ENCODE assay signal across 27 cellular contexts in the genomic region with DNA sequence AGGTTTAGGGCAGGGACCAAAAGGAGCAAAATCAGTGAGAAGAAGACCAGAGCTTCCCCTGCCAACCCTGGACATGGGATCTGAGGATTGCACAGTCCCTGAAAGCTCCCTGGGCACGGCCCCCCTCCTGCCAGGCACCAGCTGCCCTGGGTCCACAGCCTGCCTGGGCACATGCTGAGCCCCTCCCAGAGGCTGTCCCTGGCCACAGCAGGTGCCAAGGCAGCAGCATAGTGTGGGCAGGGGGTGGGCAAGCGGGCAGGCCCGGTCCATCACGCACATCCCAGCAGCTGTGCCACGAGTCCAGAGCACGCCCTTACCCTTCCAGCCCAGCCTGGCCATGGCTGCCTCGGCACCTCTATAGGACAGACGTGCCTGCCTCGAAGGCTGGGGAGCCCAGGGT. TPM values are rescaled to one million over a fixed set of nuclear protein-coding genes. Genes with fewer than 3 reads are reported as not detected.
A peak's percentile ranks its signal among the peaks of the same experiment; 100 is the strongest.
DNase-seq lines count a peak whose midpoint lies in the region; ATAC-seq and TF ChIP-seq lines count a peak whose summit lies in the region.
"Had no signal": no experiment of that assay in that cellular context is flagged by ENCODE, and none has a peak within 500 bp of the region (broad histone marks: within the 10 kb centered on the region; RNA-seq: fewer than 3 reads in every experiment).

No MANE protein-coding gene starts in this region.

- TF ChIP-seq CTCF in left ventricle myocardium inferior (IDR thresholded peaks at IDR 0.05; ENCODE audit: borderline replicate concordance) (no peak), A673 (conservative IDR thresholded peaks at IDR 0.05; ENCODE audit: low read depth, low read length) (no peak), sigmoid colon (IDR thresholded peaks at IDR 0.05) (no peak)

- POLR2A ChIA-PET in A673 (lab: Charles Lee; ENCODE audit: low non-redundant PET) = no interaction called here

- no peaks in the 10 kb centered on the region for H3K9me3 ChIP-seq in left ventricle myocardium inferior (replicated peaks)
- no peaks in the 10 kb centered on the region for H3K9me3 ChIP-seq in iPS-15b (ENCODE audit: control insufficient read depth, insufficient read depth, low read length)
- no peaks in the 10 kb centered on the region for H3K9me3 ChIP-seq in A673 (ENCODE audit: low read depth, low read length, poor library complexity, severe bottlenecking)
- no peaks in the 10 kb centered on the region for H3K9me3 ChIP-seq in sigmoid colon
- H3K9me3 ChIP-seq: esophagus squamous epithelium, gastroesophageal sphincter, ovary, vagina had no signal

- intact Hi-C loops in left ventricle myocardium inferior (cut with micrococcal nuclease) (no loop called here), Right ventricle myocardium inferior (cut with DNase I) (no loop called here), A673 (cut with micrococcal nuclease; ENCODE audit: unreplicated experiment) (no loop called here), sigmoid colon (cut with DNase I) (no loop called here)

- no peaks in the 10 kb centered on the region for H3K36me3 Mint-ChIP-seq in stimulated activated naive B cell treated with anti-CD40 and anti-IgM and Interleukin-4, amounts not matched to agents 10 μg/mL and 1 μg/mL and 100 μg/mL, for 72 hours
- H3K36me3 Mint-ChIP-seq: activated naive CD4-positive, alpha-beta T cell treated with anti-CD3 and anti-CD28 coated beads, Interleukin-2, amount 50 U/mL, for 72 hours; naive thymus-derived CD8-positive, alpha-beta T cell had no signal

- no peak for TF ChIP-seq EP300 in sigmoid colon (IDR thresholded peaks at IDR 0.05)

- no TSS peak for BruUV-seq in A673 (replicated peaks; lab: Mats Ljungman, UMichigan)

- no peak overlapping the region for H3K4me3 Mint-ChIP-seq in stimulated activated naive B cell treated with anti-CD40 and anti-IgM and Interleukin-4, amounts not matched to agents 10 μg/mL and 1 μg/mL and 100 μg/mL, for 72 hours
- H3K4me3 Mint-ChIP-seq: activated T-helper 1 cell treated with anti-CD3 and anti-CD28 coated beads, Interleukin-12 subunit alpha, Interleukin-12 subunit beta, Interleukin-2, Interleukin-4 antibody, amounts not matched to agents 30 ng/mL and 10 ng/mL and 1 ng/mL, durations not matched to agents 14 hours and 24 hours and 36 hours; effector memory CD8-positive, alpha-beta T cell; naive thymus-derived CD8-positive, alpha-beta T cell had no signal

- H3K27ac ChIP-seq in left ventricle myocardium inferior (replicated peaks) = peak overlapping the region; percentile 56
- no peak overlapping the region for H3K27ac ChIP-seq in A673 (ENCODE audit: low read depth, low read length, poor library complexity, severe bottlenecking)
- no peak overlapping the region for H3K27ac ChIP-seq in sigmoid colon
- H3K27ac ChIP-seq: ovary, vagina had no signal

- no peak overlapping the region for H3K9ac ChIP-seq in iPS-15b (ENCODE audit: low read depth, low read length)

- no peaks in the 10 kb centered on the region for H3K9me3 Mint-ChIP-seq in stimulated activated naive B cell treated with anti-CD40 and anti-IgM and Interleukin-4, amounts not matched to agents 10 μg/mL and 1 μg/mL and 100 μg/mL, for 72 hours
- H3K9me3 Mint-ChIP-seq: activated naive CD4-positive, alpha-beta T cell treated with anti-CD3 and anti-CD28 coated beads, Interleukin-2, amount 50 U/mL, for 72 hours; activated T-helper 1 cell treated with anti-CD3 and anti-CD28 coated beads, Interleukin-12 subunit alpha, Interleukin-12 subunit beta, Interleukin-2, Interleukin-4 antibody, amounts not matched to agents 30 ng/mL and 10 ng/mL and 1 ng/mL, durations not matched to agents 14 hours and 24 hours and 36 hours; effector memory CD8-positive, alpha-beta T cell; naive thymus-derived CD8-positive, alpha-beta T cell had no signal

- 47 to 79% methylated on average over 9 of the region's 9 CpGs for WGBS in sigmoid colon, 2 donors

- H3K4me1 Mint-ChIP-seq in stimulated activated naive B cell treated with anti-CD40 and anti-IgM and Interleukin-4, amounts not matched to agents 10 μg/mL and 1 μg/mL and 100 μg/mL, for 72 hours = peaks cover 14 to 16% of the 10 kb centered on the region in 2 donors

- DNase-seq in left ventricle myocardium inferior (no peak), Right ventricle myocardium inferior (ENCODE audit: missing footprints) (no peak), NCI-H774 (lab: John Stamatoyannopoulos, UW) (peak; percentile 10), A673 (ENCODE audit: low spot score) (no peak), sigmoid colon (no peak)
- no peak for DNase-seq in stimulated activated naive B cell treated with anti-CD40 and anti-IgM and Interleukin-4, amounts not matched to agents 10 μg/mL and 1 μg/mL and 100 μg/mL, for 72 hours
- DNase-seq: effector memory CD8-positive, alpha-beta T cell; esophagus squamous epithelium; Karpas-422; left colon; naive thymus-derived CD8-positive, alpha-beta T cell; NCI-H1930; NCI-H446; NK-92 treated with Interleukin-12 subunit alpha and Interleukin-12 subunit beta, amount 100 ng/mL, for 24 hours had no signal

- CTCF ChIA-PET in A673 (lab: Charles Lee) = no interaction called here

- H3K27me3 ChIP-seq in left ventricle myocardium inferior (ENCODE audit: low read depth) (no peaks in the 10 kb centered on the region), iPS-15b (ENCODE audit: control insufficient read depth, insufficient read depth, low read length) (peaks cover 3% of the 10 kb centered on the region), A673 (replicated peaks; ENCODE audit: insufficient read depth, low read depth, low read length, poor library complexity) (no peaks in the 10 kb centered on the region), sigmoid colon (peaks cover 0 to 7% (median 0%) of the 10 kb centered on the region in 3 donors)
- H3K27me3 ChIP-seq: ovary, vagina had no signal

- ATAC-seq in Right ventricle myocardium inferior (no peak), HG02642 (IDR thresholded peaks at IDR 0.05; ENCODE audit: poor library complexity, unreplicated experiment) (no peak)
- no peak for ATAC-seq in stimulated activated naive B cell treated with anti-CD40 and anti-IgM and Interleukin-4, amounts not matched to agents 10 μg/mL and 1 μg/mL and 100 μg/mL, for 72 hours (replicated peaks)
- ATAC-seq: activated naive CD4-positive, alpha-beta T cell treated with anti-CD3 and anti-CD28 coated beads, Interleukin-2, amount 50 U/mL, for 72 hours; effector memory CD8-positive, alpha-beta T cell; gastroesophageal sphincter; left colon; naive thymus-derived CD8-positive, alpha-beta T cell; sciatic nerve had no signal

- H3K4me3 ChIP-seq in left ventricle myocardium inferior = peak overlapping the region; percentile 2
- peak overlapping the region; percentile 78 for H3K4me3 ChIP-seq in iPS-15b (ENCODE audit: low read depth, low read length)
- no peak overlapping the region for H3K4me3 ChIP-seq in A673 (ENCODE audit: low read depth, low read length, poor library complexity, severe bottlenecking)
- H3K4me3 ChIP-seq in sigmoid colon = no peak overlapping the region
- H3K4me3 ChIP-seq: esophagus squamous epithelium, gastroesophageal sphincter, ovary, vagina had no signal

- H3K36me3 ChIP-seq in left ventricle myocardium inferior (no peaks in the 10 kb centered on the region), iPS-15b (ENCODE audit: control insufficient read depth, insufficient read depth, low read length) (peaks cover 4% of the 10 kb centered on the region), A673 (ENCODE audit: insufficient read depth, low read length, poor library complexity, severe bottlenecking) (no peaks in the 10 kb centered on the region), sigmoid colon (no peaks in the 10 kb centered on the region)
- H3K36me3 ChIP-seq: esophagus squamous epithelium, gastroesophageal sphincter, ovary, vagina had no signal

- peaks cover 51% of the 10 kb centered on the region for H3K4me1 ChIP-seq in left ventricle myocardium inferior
- peaks cover 6% of the 10 kb centered on the region for H3K4me1 ChIP-seq in iPS-15b (ENCODE audit: control insufficient read depth, insufficient read depth, low read length)
- no peaks in the 10 kb centered on the region for H3K4me1 ChIP-seq in A673 (ENCODE audit: insufficient read depth, low read length, poor library complexity, severe bottlenecking)
- peaks cover 0 to 10% (median 2%) of the 10 kb centered on the region in 4 donors for H3K4me1 ChIP-seq in sigmoid colon

- H3K27ac Mint-ChIP-seq in stimulated activated naive B cell treated with anti-CD40 and anti-IgM and Interleukin-4, amounts not matched to agents 10 μg/mL and 1 μg/mL and 100 μg/mL, for 72 hours = peak overlapping the region; percentile 39
- H3K27ac Mint-ChIP-seq: activated naive CD4-positive, alpha-beta T cell treated with anti-CD3 and anti-CD28 coated beads, Interleukin-2, amount 50 U/mL, for 72 hours; activated T-helper 1 cell treated with anti-CD3 and anti-CD28 coated beads, Interleukin-12 subunit alpha, Interleukin-12 subunit beta, Interleukin-2, Interleukin-4 antibody, amounts not matched to agents 30 ng/mL and 10 ng/mL and 1 ng/mL, durations not matched to agents 14 hours and 24 hours and 36 hours had no signal

- TF ChIP-seq POLR2A in sigmoid colon (IDR thresholded peaks at IDR 0.05) = no peak

- H3K27me3 Mint-ChIP-seq in stimulated activated naive B cell treated with anti-CD40 and anti-IgM and Interleukin-4, amounts not matched to agents 10 μg/mL and 1 μg/mL and 100 μg/mL, for 72 hours = no peaks in the 10 kb centered on the region
- H3K27me3 Mint-ChIP-seq: effector memory CD8-positive, alpha-beta T cell; naive thymus-derived CD8-positive, alpha-beta T cell had no signal

RNA-seq across cellular contexts. Expression of a gene that starts 12.7 kb away (rescaled TPM):
- total RNA-seq in left ventricle myocardium inferior (1.2 TPM), Right ventricle myocardium inferior (0.32 TPM), A673 (2021) (0.56 and 0.79 TPM in 2 replicates), sigmoid colon (1 to 10 TPM in 2 of 4 donors, under 1 TPM in 2; 0.68 to 4.2 (median 1.0) TPM)
- polyA plus RNA-seq in sigmoid colon = under 1 TPM in 2 of 3 donors, not detected in 1; 0.23 to 0.52 TPM
- total RNA-seq: SK-MEL-5 had no signal
- polyA plus RNA-seq: naive thymus-derived CD8-positive, alpha-beta T cell had no signal

RNA-seq across cellular contexts. Expression of a gene that starts 27.9 kb away (rescaled TPM):
- total RNA-seq in left ventricle myocardium inferior (4.6 TPM), Right ventricle myocardium inferior (6.9 TPM), A673 (2021) (0.39 and 0.72 TPM in 2 replicates), sigmoid colon (1 to 10 TPM in 2 of 4 donors, under 1 TPM in 2; 0.66 to 1.8 (median 0.96) TPM)
- 100 to 1,000 TPM in 1 of 3 donors, 1 to 10 TPM in 1, not detected in 1; 2.4 to 112 TPM for polyA plus RNA-seq in sigmoid colon
- total RNA-seq: H4, temporal lobe had no signal

RNA-seq across cellular contexts. Expression of a gene that starts 38.1 kb away (rescaled TPM):
- not detected for total RNA-seq in left ventricle myocardium inferior
- 0.51 TPM for total RNA-seq in Right ventricle myocardium inferior
- total RNA-seq in A673 (2021) = 0.37 TPM in 1 of 2 replicates, not detected in the other
- not detected for total RNA-seq in sigmoid colon
- polyA plus RNA-seq in sigmoid colon = under 1 TPM in 2 of 3 donors, not detected in 1; 0.22 to 0.60 TPM
- total RNA-seq: SK-MEL-5, vagina had no signal

RNA-seq across cellular contexts. Expression of a gene that starts 41.4 kb away (rescaled TPM):
- total RNA-seq in left ventricle myocardium inferior = not detected
- not detected for total RNA-seq in Right ventricle myocardium inferior
- total RNA-seq in A673 (2021) = not detected in 2 replicates
- total RNA-seq in sigmoid colon = not detected
- polyA plus RNA-seq in sigmoid colon = under 1 TPM in 1 of 3 donors, not detected in 2; 0.25 TPM
- total RNA-seq: activated T-helper 1 cell treated with anti-CD3 and anti-CD28 coated beads, Interleukin-12 subunit alpha, Interleukin-12 subunit beta, Interleukin-2, Interleukin-4 antibody, amounts not matched to agents 30 ng/mL and 10 ng/mL and 1 ng/mL, durations not matched to agents 14 hours and 24 hours and 36 hours; esophagus squamous epithelium; gastroesophageal sphincter; H4; left colon; mesenteric fat pad; naive thymus-derived CD8-positive, alpha-beta T cell; ovary; sciatic nerve; SK-MEL-5; T-helper 1 cell treated with Interleukin-12 subunit alpha and Interleukin-12 subunit beta and Interleukin-4 antibody, amounts not matched to agents 30 ng/mL and 1 ng/mL, for 36 hours; temporal lobe; vagina had no signal
- polyA plus RNA-seq: naive thymus-derived CD8-positive, alpha-beta T cell; ovary had no signal

RNA-seq across cellular contexts. Expression of a gene that starts 48.9 kb away (rescaled TPM):
- total RNA-seq in left ventricle myocardium inferior (not detected), Right ventricle myocardium inferior (not detected), A673 (2021) (not detected in 2 replicates), sigmoid colon (not detected)
- polyA plus RNA-seq in sigmoid colon = not detected
- total RNA-seq: activated T-helper 1 cell treated with anti-CD3 and anti-CD28 coated beads, Interleukin-12 subunit alpha, Interleukin-12 subunit beta, Interleukin-2, Interleukin-4 antibody, amounts not matched to agents 30 ng/mL and 10 ng/mL and 1 ng/mL, durations not matched to agents 14 hours and 24 hours and 36 hours; esophagus squamous epithelium; gastroesophageal sphincter; H4; left colon; mesenteric fat pad; naive thymus-derived CD8-positive, alpha-beta T cell; ovary; sciatic nerve; SK-MEL-5; T-helper 1 cell treated with Interleukin-12 subunit alpha and Interleukin-12 subunit beta and Interleukin-4 antibody, amounts not matched to agents 30 ng/mL and 1 ng/mL, for 36 hours; temporal lobe; vagina had no signal
- polyA plus RNA-seq: naive thymus-derived CD8-positive, alpha-beta T cell; ovary had no signal

Comparison
In these comparisons a context has a peak if more than half of its experiments do, and no peak if none do; other contexts are left out.
1. H3K4me3 ChIP-seq: peak in left ventricle myocardium inferior (single experiment) and iPS-15b (single experiment); none in A673 (single experiment) and sigmoid colon (0 of 4).